9 cellular contexts compared by ENCODE assay signal in genomic region chr9:38227656-38228055, GRCh38.
DNase-seq lines count a peak whose midpoint lies in the region; ATAC-seq and TF ChIP-seq lines count a peak whose summit lies in the region.
"Had no signal": no experiment of that assay in that cellular context is flagged by ENCODE, and none has a peak within 500 bp of the region (broad histone marks: within the 10 kb centered on the region; RNA-seq: fewer than 3 reads in every experiment).

No MANE protein-coding gene starts in this region.

- H2AK9ac ChIP-seq in IMR-90 (replicated peaks; ENCODE audit: low read depth, low read length, poor library complexity) = no peak overlapping the region

- no peak overlapping the region for H2BK15ac ChIP-seq in IMR-90 (ENCODE audit: low read depth, low read length)

- H3K18ac ChIP-seq in IMR-90 (ENCODE audit: low read depth, low read length) = peak overlapping the region; percentile 3; the same call in 1 of the 2 replicates

- H3K9me3 Mint-ChIP-seq in CD8-positive, alpha-beta T cell = no peaks in the 10 kb centered on the region
- H3K9me3 Mint-ChIP-seq in T-cell = no peaks in the 10 kb centered on the region
- H3K9me3 Mint-ChIP-seq: neural crest cell had no signal

- H3K9me3 ChIP-seq in CD8-positive, alpha-beta T cell (ENCODE audit: low read length) = no peaks in the 10 kb centered on the region
- H3K9me3 ChIP-seq in IMR-90 (ENCODE audit: control insufficient read depth, insufficient read depth, low read length) (no peaks in the 10 kb centered on the region), hepatocyte (ENCODE audit: low read depth) (no peaks in the 10 kb centered on the region)

- H3K36me3 ChIP-seq in CD8-positive, alpha-beta T cell (ENCODE audit: insufficient read depth, low read length) = no peaks in the 10 kb centered on the region
- no peaks in the 10 kb centered on the region for H3K36me3 ChIP-seq in IMR-90 (ENCODE audit: control insufficient read depth, insufficient read depth, low read length)
- no peaks in the 10 kb centered on the region for H3K36me3 ChIP-seq in hepatocyte (replicated peaks; ENCODE audit: insufficient read depth, low read depth)

- peaks cover 2% of the 10 kb centered on the region for H3K27me3 Mint-ChIP-seq in CD8-positive, alpha-beta T cell (ENCODE audit: low read depth)
- peaks cover 5 to 33% of the 10 kb centered on the region in 2 donors for H3K27me3 Mint-ChIP-seq in T-cell

- H3K9me1 ChIP-seq in IMR-90 (ENCODE audit: insufficient read depth, low read length) = no peaks in the 10 kb centered on the region

- H3K27ac ChIP-seq in CD8-positive, alpha-beta T cell (ENCODE audit: low read depth, low read length) = peak overlapping the region; percentile 26
- H3K27ac ChIP-seq in IMR-90 (ENCODE audit: insufficient read depth, low read length) (no peak overlapping the region), hepatocyte (peak overlapping the region; percentile 59)

- no peak overlapping the region for H3K23ac ChIP-seq in IMR-90 (ENCODE audit: low read depth, low read length)

- no peaks in the 10 kb centered on the region for H3K27me3 ChIP-seq in CD8-positive, alpha-beta T cell (ENCODE audit: insufficient read depth, low read length)
- peaks cover 47% of the 10 kb centered on the region for H3K27me3 ChIP-seq in IMR-90 (ENCODE audit: control insufficient read depth, insufficient read depth, low read length)
- H3K27me3 ChIP-seq in hepatocyte = no peaks in the 10 kb centered on the region

- no peak overlapping the region; the same call in 1 of the 2 replicates for H2BK120ac ChIP-seq in IMR-90 (ENCODE audit: low read depth, low read length)

- H3K14ac ChIP-seq in IMR-90 (replicated peaks; ENCODE audit: low read depth, low read length) = no peak overlapping the region

- ATAC-seq in CD8-positive, alpha-beta T cell = peak; percentile 63
- ATAC-seq in IMR-90 (ENCODE audit: low read depth) = no peak
- peak; percentile 48 to 67 (median 61) for ATAC-seq in T-cell (replicated peaks in 1 of 4)

- no peak overlapping the region for H3K27ac Mint-ChIP-seq in CD8-positive, alpha-beta T cell
- H3K27ac Mint-ChIP-seq in T-cell = peak overlapping the region in 1 of 2 donors; percentile 48

- H4K20me1 ChIP-seq in IMR-90 (ENCODE audit: insufficient read depth, low read length) (no peaks in the 10 kb centered on the region), hepatocyte (ENCODE audit: insufficient read depth, poor library complexity, severe bottlenecking) (no peaks in the 10 kb centered on the region)

- no peak overlapping the region for H4K91ac ChIP-seq in IMR-90 (ENCODE audit: insufficient read depth, low read depth, low read length)

- H3K4me2 ChIP-seq in IMR-90 (ENCODE audit: low read depth, low read length) (no peak overlapping the region), hepatocyte (peak overlapping the region; percentile 67)

- no peak overlapping the region for H3K4ac ChIP-seq in IMR-90 (ENCODE audit: low read depth, low read length)

- H3K9me2 ChIP-seq in hepatocyte (replicated peaks; ENCODE audit: insufficient read depth) = no peaks in the 10 kb centered on the region

- in situ Hi-C loops in IMR-90 (cut with MboI; ENCODE audit: low sequenced_read_pairs) = no loop called here

- no peaks in the 10 kb centered on the region for H3K79me1 ChIP-seq in IMR-90 (ENCODE audit: low read depth in 1 of 2, low read length in 2 of 2)

- BruUV-seq in IMR-90 (replicated peaks; lab: Mats Ljungman, UMichigan) = no TSS peak

- CTCF ChIA-PET in CD8-positive, alpha-beta T cell (lab: Charles Lee) = no interaction called here
- CTCF ChIA-PET in IMR-90 (lab: Yijun Ruan, JAX) = interaction anchor here (0.6 kb wide), 1 partner anchor 10 kb away, joined by 3 read pairs; no protein-coding TSS in a partner anchor
- CTCF ChIA-PET in T-cell (lab: Charles Lee) = no interaction called here

- intact Hi-C loops in CD8-positive, alpha-beta T cell (cut with DNase I, micrococcal nuclease) = no loop called here
- intact Hi-C loops in IMR-90 (cut with micrococcal nuclease) = no loop called here

- peak overlapping the region; percentile 33 for H2AFZ ChIP-seq in IMR-90 (replicated peaks; ENCODE audit: low read length, poor library complexity)
- no peak overlapping the region for H2AFZ ChIP-seq in hepatocyte

- peaks cover 17% of the 10 kb centered on the region for H3K4me1 ChIP-seq in CD8-positive, alpha-beta T cell (ENCODE audit: insufficient read depth, low read length)
- 0 out of 2 replicates have a peak, but pooled peaks cover 2% of the 10 kb centered on the region for H3K4me1 ChIP-seq in IMR-90 (ENCODE audit: control insufficient read depth, insufficient read depth, low read length)
- H3K4me1 ChIP-seq in hepatocyte (ENCODE audit: insufficient read depth) = peaks cover 13% of the 10 kb centered on the region

- no peak for TF ChIP-seq POLR2A in IMR-90 (IDR thresholded peaks at IDR 0.05; ENCODE audit: low read depth, low read length)

- H3K4me3 ChIP-seq in CD8-positive, alpha-beta T cell (ENCODE audit: low read depth, low read length) = peak overlapping the region; percentile 58
- H3K4me3 ChIP-seq in IMR-90 (ENCODE audit: insufficient read depth, low read depth, low read length) (no peak overlapping the region), hepatocyte (no peak overlapping the region)

- DNase-seq in CD8-positive, alpha-beta T cell = peak in 3 of 7 experiments; percentile 11 to 46 (median 12)
- DNase-seq in IMR-90 (peak; percentile 4), T-cell (peak in 16 of 34 experiments; percentile 1 to 36 (median 16)), hepatocyte (ENCODE audit: low spot score) (peak; percentile 12), NCI-H524 treated with DMSO at 0.1 percent for 48 hours (lab: John Stamatoyannopoulos, UW) (no peak), T1000 (lab: John Stamatoyannopoulos, UW) (no peak), HT-29 (ENCODE audit: low spot score) (no peak)
- no peak for DNase-seq in activated CD8-positive, alpha-beta memory T cell treated with anti-CD3 and anti-CD28 coated beads for 24 hours

- peak overlapping the region; percentile 38; the same call in 1 of the 2 replicates for H2AK5ac ChIP-seq in IMR-90 (ENCODE audit: low read depth, low read length)

- no peak overlapping the region for H3K9ac ChIP-seq in IMR-90 (ENCODE audit: low read depth, low read length)

- H2BK20ac ChIP-seq in IMR-90 (ENCODE audit: low read depth, low read length) = peak overlapping the region; percentile 34; the same call in 1 of the 2 replicates

- POLR2A ChIA-PET in CD8-positive, alpha-beta T cell (lab: Charles Lee) = no interaction called here
- POLR2A ChIA-PET in IMR-90 (lab: Charles Lee; ENCODE audit: unreplicated experiment) = no interaction called here
- POLR2A ChIA-PET in T-cell (lab: Charles Lee) = no interaction called here

- no peaks in the 10 kb centered on the region for H3K36me3 Mint-ChIP-seq in CD8-positive, alpha-beta T cell
- H3K36me3 Mint-ChIP-seq in T-cell = no peaks in the 10 kb centered on the region

- dilution Hi-C loops in IMR-90 (cut with HindIII; ENCODE audit: low sequenced_read_pairs, unreplicated experiment) = no loop called here

- H3K79me2 ChIP-seq in hepatocyte = no peaks in the 10 kb centered on the region

- TF ChIP-seq RAD21 in IMR-90 (IDR thresholded peaks at IDR 0.05; ENCODE audit: low read length) = no peak

- no peak overlapping the region for H2BK5ac ChIP-seq in IMR-90 (ENCODE audit: low read depth, low read length, poor library complexity, severe bottlenecking)

- H3K4me3 Mint-ChIP-seq in CD8-positive, alpha-beta T cell = peak overlapping the region; percentile 81
- H3K4me3 Mint-ChIP-seq in T-cell = peak overlapping the region; percentile 64 to 69 (median 64)
- H3K4me3 Mint-ChIP-seq: neural crest cell had no signal

- H3K4me1 Mint-ChIP-seq in CD8-positive, alpha-beta T cell (ENCODE audit: low read depth) = peaks cover 14% of the 10 kb centered on the region
- H3K4me1 Mint-ChIP-seq in T-cell = peaks cover 13 to 23% (median 17%) of the 10 kb centered on the region in 3 donors

- TF ChIP-seq CTCF in CD8-positive, alpha-beta T cell (IDR thresholded peaks at IDR 0.05) = no peak
- TF ChIP-seq CTCF in IMR-90 (conservative IDR thresholded peaks at IDR 0.05; ENCODE audit: low read depth, low read length) = no peak
- TF ChIP-seq CTCF in hepatocyte (IDR thresholded peaks at IDR 0.05; ENCODE audit: poor library complexity) = no peak

- no CpG with 5 or more reads among the region's 10 CpGs for WGBS in IMR-90 (ENCODE audit: extremely low coverage in 2 of 2, insufficient read length in 1 of 2), 2 experiments
- WGBS in hepatocyte (ENCODE audit: low lambda C conversion rate, missing lambda C conversion rate) = 62% methylated on average over 10 of the region's 10 CpGs

- H4K5ac ChIP-seq in IMR-90 (ENCODE audit: low read depth, low read length) = no peak overlapping the region

- H4K8ac ChIP-seq in IMR-90 (ENCODE audit: low read depth in 2 of 2, low read length in 2 of 2) = no peak overlapping the region

- H3K56ac ChIP-seq in IMR-90 (ENCODE audit: extremely low read depth, insufficient read depth, low read length) = no peak overlapping the region

TF ChIP-seq in IMR-90, 13 proteins besides CTCF, POLR2A, EP300 and RAD21 (continues in another document):
- TF ChIP-seq BHLHE40 (IDR thresholded peaks at IDR 0.05; ENCODE audit: low read depth, low read length) (no peak), MAZ (IDR thresholded peaks at IDR 0.05; ENCODE audit: borderline replicate concordance, low read depth, low read length) (no peak), FOS (IDR thresholded peaks at IDR 0.05; ENCODE audit: low read depth, low read length) (no peak), SMC3 (IDR thresholded peaks at IDR 0.05; ENCODE audit: low read depth, low read length) (no peak), RCOR1 (IDR thresholded peaks at IDR 0.05; ENCODE audit: insufficient replicate concordance, low read length) (no peak), MXI1 (IDR thresholded peaks at IDR 0.05; ENCODE audit: borderline replicate concordance, low read depth, low read length) (no peak), MAFK (IDR thresholded peaks at IDR 0.05; ENCODE audit: low read depth, low read length) (no peak), USF2 (IDR thresholded peaks at IDR 0.05; ENCODE audit: low read depth, low read length) (no peak), RFX5 (IDR thresholded peaks at IDR 0.05; ENCODE audit: low read depth, low read length) (no peak)

Comparison
In these comparisons a context has a peak if more than half of its experiments do, and no peak if none do; other contexts are left out.
1. DNase-seq: peak in IMR-90 (single experiment) and hepatocyte (single experiment); none in NCI-H524 treated with DMSO at 0.1 percent for 48 hours (single experiment), activated CD8-positive, alpha-beta memory T cell treated with anti-CD3 and anti-CD28 coated beads for 24 hours (single experiment), T1000 (single experiment) and HT-29 (single experiment).